In the genomic region with DNA sequence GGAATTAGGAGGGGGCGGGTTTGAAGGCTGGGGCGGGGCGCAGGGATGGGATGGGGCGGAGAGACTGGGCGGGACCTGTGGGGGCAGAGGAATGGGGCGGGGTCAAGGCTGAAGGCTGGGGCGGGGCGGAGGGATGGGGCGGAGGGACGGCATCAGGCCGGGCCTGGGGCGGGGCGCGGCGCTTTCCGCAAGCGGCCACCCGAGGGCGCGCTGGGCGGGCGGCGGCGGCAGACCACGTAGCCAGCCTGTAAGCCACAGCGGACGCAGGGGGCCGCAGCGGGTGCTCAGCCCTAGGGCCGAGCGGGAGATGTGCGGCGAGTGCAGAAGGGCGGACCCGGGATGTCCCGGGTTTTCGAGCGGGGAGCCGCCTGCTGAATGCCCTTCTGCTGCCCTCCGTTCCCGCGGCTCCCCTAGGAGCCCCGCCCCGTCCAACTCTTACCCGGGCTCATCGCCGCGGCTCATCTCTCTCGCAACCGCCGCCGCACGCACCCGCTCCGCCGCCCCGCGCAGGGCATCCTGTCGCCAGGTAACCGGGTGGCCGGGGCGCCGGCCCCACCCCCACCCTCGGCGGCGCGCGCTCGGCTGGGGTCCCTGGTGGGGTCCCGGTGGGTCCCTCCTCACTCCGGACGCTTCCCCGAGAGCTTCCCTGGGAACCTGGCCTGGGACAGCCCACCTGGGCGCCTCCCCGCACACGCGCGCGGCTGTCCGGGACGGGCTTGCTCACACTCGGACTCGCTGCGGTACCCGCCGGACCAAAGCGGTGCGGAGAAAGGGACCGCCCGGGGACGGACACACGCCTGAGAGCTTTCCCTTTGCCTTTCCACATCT, we compare ENCODE assay signal across 9 cellular contexts. TPM values are rescaled to one million over a fixed set of nuclear protein-coding genes. Genes with fewer than 3 reads are reported as not detected.
A peak's percentile ranks its signal among the peaks of the same experiment; 100 is the strongest.
DNase-seq lines count a peak whose midpoint lies in the region; ATAC-seq, FAIRE-seq and TF ChIP-seq lines count a peak whose summit lies in the region.
"Had no signal": no experiment of that assay in that cellular context is flagged by ENCODE, and none has a peak within 500 bp of the region (broad histone marks: within the 10 kb centered on the region; RNA-seq: fewer than 3 reads in every experiment).

A gene (minus strand): TSS at position 499 of the 828 bp plus-strand sequence. CDS start 50 bp downstream, at position 449.

- peak; percentile 44 to 68 for TF ChIP-seq RAD21 in H1 (IDR thresholded peaks at IDR 0.05 in 1 of 2, conservative IDR thresholded peaks at IDR 0.05 in 1 of 2; ENCODE audit: low read depth in 2 of 2, low read length in 2 of 2)

- 0 out of 2 replicates have a peak within 1 kb of the TSS, but pooled peaks have one; percentile 20 for H2BK15ac ChIP-seq in H1 (ENCODE audit: low read length)

- H4K20me1 ChIP-seq in H1 (replicated peaks in 1 of 2; ENCODE audit: control insufficient read depth in 1 of 2, insufficient read depth in 2 of 2, low read length in 2 of 2), result no peaks in the 10 kb centered on the region

- H2BK20ac ChIP-seq in H1 (ENCODE audit: low read length), result no peak within 1 kb of the TSS

- ATAC-seq in GM19351 (IDR thresholded peaks at IDR 0.05; ENCODE audit: unreplicated experiment) (peak; percentile 81), HG03469 (IDR thresholded peaks at IDR 0.05; ENCODE audit: unreplicated experiment) (peak; percentile 74)

- peak within 1 kb of the TSS; percentile 82 to 100 for H3K4me2 ChIP-seq in H1 (ENCODE audit: insufficient read depth in 1 of 2, low read depth in 2 of 2, low read length in 2 of 2)

- H2BK120ac ChIP-seq in H1 (replicated peaks; ENCODE audit: low read depth, low read length), result no peak within 1 kb of the TSS

- no peak for TF ChIP-seq POLR2A in H1 (IDR thresholded peaks at IDR 0.05; ENCODE audit: control extremely low read depth in 1 of 2, low read depth in 2 of 2, low read length in 2 of 2)

- H3K14ac ChIP-seq in H1 (ENCODE audit: insufficient read length), result no peak within 1 kb of the TSS

- no peak within 1 kb of the TSS for H3K4ac ChIP-seq in H1 (replicated peaks; ENCODE audit: insufficient read length, low read depth, low read length)

- H3K27me3 ChIP-seq in H1 (replicated peaks in 1 of 4; ENCODE audit: control insufficient read depth in 3 of 4, extremely low read depth in 1 of 4, insufficient read depth in 3 of 4, low read length in 3 of 4), result peaks cover 0 to 4% (median 0%) of the 10 kb centered on the region in 4 experiments; a peak in 2 of 7 replicates

- peak within 1 kb of the TSS; percentile 97 for H2AFZ ChIP-seq in H1 (ENCODE audit: low read length)

- H3K79me1 ChIP-seq in H1 (ENCODE audit: low read depth, low read length), result no peaks in the 10 kb centered on the region

- H3K56ac ChIP-seq in H1 (replicated peaks; ENCODE audit: insufficient read length, low read depth, low read length), result no peak within 1 kb of the TSS

- H2AK5ac ChIP-seq in H1 (ENCODE audit: low read depth, low read length), result no peak within 1 kb of the TSS

- H3K4me1 ChIP-seq in H1 (replicated peaks in 1 of 4; ENCODE audit: control insufficient read depth in 3 of 4, insufficient read depth in 4 of 4, low read length in 3 of 4) (peaks cover 0 to 3% (median under 1%) of the 10 kb centered on the region in 4 experiments; a peak in 4 of 7 replicates), mesodermal cell (ENCODE audit: control insufficient read depth, insufficient read depth, low read length, poor library complexity, severe bottlenecking) (no peaks in the 10 kb centered on the region)

- H3K36me3 ChIP-seq in H1 (ENCODE audit: control insufficient read depth in 2 of 4, insufficient read depth in 4 of 4, low read length in 3 of 4) (no peaks in the 10 kb centered on the region), mesodermal cell (ENCODE audit: control insufficient read depth, insufficient read depth, low read length) (no peaks in the 10 kb centered on the region)

- DNase-seq in CD1c-positive myeloid dendritic cell (ENCODE audit: extremely low spot score), result peak; percentile 87
- peak; percentile 63 for DNase-seq in NCI-H774 (lab: John Stamatoyannopoulos, UW)
- DNase-seq in activated CD8-positive, alpha-beta memory T cell treated with anti-CD3 and anti-CD28 coated beads for 48 hours (ENCODE audit: low read depth in 2 of 3, low spot score in 2 of 3), result peak; percentile 69 to 73 (median 70)
- DNase-seq in H1 (ENCODE audit: low read depth in 1 of 2, low spot score in 2 of 2), result peak; percentile 80 to 93
- peak; percentile 82 for DNase-seq in stimulated activated CD8-positive, alpha-beta memory T cell treated with anti-CD3 and anti-CD28 coated beads, Interleukin-15, amount 100 ng/mL, for 1 hour (ENCODE audit: low read depth)

- no peak for FAIRE-seq in H1 (lab: Jason Lieb, UNC)
- FAIRE-seq: islet of Langerhans had no signal

- peak within 1 kb of the TSS; percentile 2; the same call in 1 of the 2 replicates for H3K18ac ChIP-seq in H1 (ENCODE audit: extremely low read depth, low read length)

- H3K4me3 ChIP-seq in H1 (ENCODE audit: extremely low read depth in 1 of 4, insufficient read depth in 2 of 4, low read depth in 3 of 4, low read length in 4 of 4) (peak within 1 kb of the TSS; percentile 81 to 92 (median 86)), mesodermal cell (ENCODE audit: extremely low read depth, insufficient read depth, low read length, poor library complexity, severe bottlenecking) (peak within 1 kb of the TSS; percentile 61)

- CTCF ChIA-PET in H1 (lab: Charles Lee; ENCODE audit: partially characterized antibody), result interaction anchor here (0.7 to 1.4 kb wide), 6 partner anchors 46 to 666 kb away, joined by 3 to 5 read pairs (median 3); no protein-coding TSS in a partner anchor

- no peak within 1 kb of the TSS for H2BK5ac ChIP-seq in H1 (ENCODE audit: low read depth, low read length)

- H2BK12ac ChIP-seq in H1 (ENCODE audit: low read depth, low read length), result peak within 1 kb of the TSS; percentile 86

- no peak within 1 kb of the TSS for H3K23ac ChIP-seq in H1 (ENCODE audit: insufficient read length)

- WGBS in H1 (ENCODE audit: extremely low coverage in 1 of 2, insufficient coverage in 1 of 2, insufficient read length in 1 of 2, insufficient replicate concordance in 2 of 2, low coverage in 1 of 2, low lambda C conversion rate in 2 of 2, missing lambda C conversion rate in 1 of 2), 2 experiments, result 4% methylated on average over 48 of the region's 92 CpGs; no CpG with 5 or more reads in 1 of the 2 experiments
- 0% methylated on average over 65 to 70 of the region's 92 CpGs for WGBS in mesodermal cell (ENCODE audit: insufficient coverage in 2 of 2), 2 experiments

- TF ChIP-seq CTCF in H1 (IDR thresholded peaks at IDR 0.05; ENCODE audit: control extremely low read depth in 1 of 3, insufficient read depth in 1 of 3, low read depth in 1 of 3, low read length in 3 of 3), result peak; percentile 58 to 75 (median 64)

- H3K27ac ChIP-seq in H1 (ENCODE audit: low read depth, low read length) (no peak within 1 kb of the TSS), mesodermal cell (ENCODE audit: low read depth, low read length, severe bottlenecking) (no peak within 1 kb of the TSS)

- H3K9ac ChIP-seq in H1 (replicated peaks in 1 of 4; ENCODE audit: extremely low read depth in 1 of 4, low read depth in 3 of 4, low read length in 3 of 4), result peak within 1 kb of the TSS in 3 of 4 experiments; percentile 31 to 53 (median 34); a peak in 4 of 7 replicates

- no peak within 1 kb of the TSS for H4K91ac ChIP-seq in H1 (replicated peaks; ENCODE audit: insufficient read length, low read length)

- H4K8ac ChIP-seq in H1 (ENCODE audit: extremely low read depth, insufficient read depth, low read length), result peak within 1 kb of the TSS; percentile 35; the same call in 1 of the 2 replicates

- no peak within 1 kb of the TSS for H4K5ac ChIP-seq in H1 (ENCODE audit: insufficient read length, low read depth, low read length)

- no peaks in the 10 kb centered on the region for H3K79me2 ChIP-seq in H1 (ENCODE audit: control insufficient read depth in 1 of 2, insufficient read depth in 2 of 2, low read length in 2 of 2)

- H3K23me2 ChIP-seq in H1 (ENCODE audit: low read depth, low read length), result peaks cover 5% of the 10 kb centered on the region

- H3K9me3 ChIP-seq in H1 (ENCODE audit: insufficient read depth in 2 of 2, low read depth in 1 of 2, low read length in 1 of 2) (no peaks in the 10 kb centered on the region), mesodermal cell (ENCODE audit: control insufficient read depth, low read length) (no peaks in the 10 kb centered on the region)

- no peak for TF ChIP-seq EP300 in H1 (IDR thresholded peaks at IDR 0.05; ENCODE audit: borderline replicate concordance in 1 of 2, low read depth in 2 of 2, low read length in 2 of 2)

- POLR2A ChIA-PET in H1 (lab: Charles Lee; ENCODE audit: partially characterized antibody), result interaction anchor here (0.8 kb wide), 1 partner anchor 10 kb away, joined by 3 read pairs; no protein-coding TSS in a partner anchor

RNA-seq across cellular contexts. Expression of the gene that starts here (rescaled TPM):
- 2.5 and 3.1 TPM in 2 replicates for total RNA-seq in H1 (2021; fragmentation: NEBNext Ultra II Directional; extraction: Animal tissue kit (Norgen Biotek cat#: 25700))
- polyA plus RNA-seq in H1 (2011; rRNA removed), result 0.33 and 0.36 TPM in 2 replicates
- polyA plus RNA-seq in H1 (2011; cell fraction: cytosol; rRNA removed), result 0.87 TPM
- 0.76 TPM for polyA plus RNA-seq in H1 (2011; cell fraction: nucleus; rRNA removed)
- polyA plus RNA-seq in H1 (2012, experiment 1 of 2), result 1.1 to 2.3 TPM (median 1.4 TPM) in 4 replicates
- polyA plus RNA-seq in H1 (2012, experiment 2 of 2), result 0.28 TPM
- 3.1 TPM for polyA plus RNA-seq in H1 (2013, experiment 1 of 2)
- 3.1 TPM for polyA plus RNA-seq in H1 (2013, experiment 2 of 2)
- 1.6 and 2.1 TPM in 2 replicates for polyA minus RNA-seq in H1 (2011; rRNA and poly(A)+ RNA removed)
- 3.6 TPM for polyA minus RNA-seq in H1 (2011; cell fraction: cytosol; rRNA and poly(A)+ RNA removed)
- 7.4 TPM for polyA minus RNA-seq in H1 (2011; cell fraction: nucleus; rRNA and poly(A)+ RNA removed)
- 0.66 TPM for polyA plus RNA-seq in mesodermal cell (2013, experiment 1 of 2)
- polyA plus RNA-seq in mesodermal cell (2013, experiment 2 of 2), result 0.56 TPM
